In genomic region chr6:35470663-35471120, GRCh38 we compare ENCODE assay signal across 8 cellular contexts. TPM values are rescaled to one million over a fixed set of nuclear protein-coding genes. Genes with fewer than 3 reads are reported as not detected.
DNase-seq lines count a peak whose midpoint lies in the region; ATAC-seq and TF ChIP-seq lines count a peak whose summit lies in the region.

No MANE protein-coding gene starts in this region.

- H3K4me1 Mint-ChIP-seq in activated CD4-positive, alpha-beta T cell treated with anti-CD3 and anti-CD28 coated beads for 36 hours: peaks cover 44% of the 10 kb centered on the region

- POLR2A ChIA-PET in activated CD4-positive, alpha-beta T cell treated with anti-CD3 and anti-CD28 coated beads for 36 hours (lab: Charles Lee): interaction anchor here (0.6 to 3.1 kb wide), 8 partner anchors 27 to 985 kb away, joined by 3 to 11 read pairs (median 5); partner anchors contain the start of gene TEAD3

- no peaks in the 10 kb centered on the region for H3K27me3 Mint-ChIP-seq in activated CD4-positive, alpha-beta T cell treated with anti-CD3 and anti-CD28 coated beads for 36 hours

- TF ChIP-seq EP300 in esophagus muscularis mucosa (IDR thresholded peaks at IDR 0.05): no peak

- H3K4me3 ChIP-seq in SJSA1: peak overlapping the region; percentile 83; the same call in 1 of the 2 replicates
- H3K4me3 ChIP-seq in esophagus muscularis mucosa: no peak overlapping the region
- H3K4me3 ChIP-seq in skin epidermis: peak overlapping the region in 4 of 7 experiments; percentile 57 to 88 (median 82)

- peak overlapping the region; percentile 98 for H3K27ac Mint-ChIP-seq in activated CD4-positive, alpha-beta T cell treated with anti-CD3 and anti-CD28 coated beads for 36 hours

- TF ChIP-seq POLR2A in esophagus muscularis mucosa (IDR thresholded peaks at IDR 0.05; ENCODE audit: low read depth): no peak

- H3K9me3 ChIP-seq in SJSA1 (replicated peaks) (no peaks in the 10 kb centered on the region), esophagus muscularis mucosa (no peaks in the 10 kb centered on the region)

- H3K4me1 ChIP-seq in SJSA1 (replicated peaks) (peaks cover 34% of the 10 kb centered on the region), esophagus muscularis mucosa (peaks cover 15 to 68% (median 51%) of the 10 kb centered on the region in 4 donors)

- TF ChIP-seq CTCF in esophagus muscularis mucosa (IDR thresholded peaks at IDR 0.05): no peak

- CTCF ChIA-PET in activated CD4-positive, alpha-beta T cell treated with anti-CD3 and anti-CD28 coated beads for 36 hours (lab: Charles Lee): interaction anchor here (1.1 to 1.6 kb wide), 3 partner anchors 125 to 171 kb away, joined by 3 to 5 read pairs (median 3); no protein-coding TSS in a partner anchor

- peak overlapping the region; percentile 93 for H3K4me3 Mint-ChIP-seq in activated CD4-positive, alpha-beta T cell treated with anti-CD3 and anti-CD28 coated beads for 36 hours

- H3K27ac ChIP-seq in SJSA1 (no peak overlapping the region), esophagus muscularis mucosa (replicated peaks in 1 of 4) (peak overlapping the region; percentile 89 to 94 (median 91)), skin epidermis (peak overlapping the region in 9 of 21 experiments; percentile 11 to 97 (median 91))

- DNase-seq in activated CD4-positive, alpha-beta T cell treated with anti-CD3 and anti-CD28 coated beads for 36 hours: no peak
- DNase-seq in activated CD4-positive, alpha-beta T cell treated with anti-CD3 and anti-CD28 coated beads for 4 hours: no peak
- no peak for DNase-seq in SJSA1 (ENCODE audit: low read depth in 1 of 2, low spot score in 2 of 2)
- DNase-seq in esophagus muscularis mucosa (ENCODE audit: extremely low spot score): no peak
- no peak for DNase-seq in GDM1 (lab: John Stamatoyannopoulos, UW)
- DNase-seq in retina: no peak
- no peak for DNase-seq in NCI-H510A treated with DMSO at 0.1 percent for 48 hours (lab: John Stamatoyannopoulos, UW)

- H3K27me3 ChIP-seq in SJSA1 (replicated peaks) (no peaks in the 10 kb centered on the region), esophagus muscularis mucosa (no peaks in the 10 kb centered on the region)

- H3K36me3 ChIP-seq in SJSA1 (peaks cover 90% of the 10 kb centered on the region), esophagus muscularis mucosa (peaks cover 8 to 66% (median 60%) of the 10 kb centered on the region in 4 donors)

- no peaks in the 10 kb centered on the region for H3K9me3 Mint-ChIP-seq in activated CD4-positive, alpha-beta T cell treated with anti-CD3 and anti-CD28 coated beads for 36 hours (ENCODE audit: low read depth)

- peaks cover 60% of the 10 kb centered on the region for H3K36me3 Mint-ChIP-seq in activated CD4-positive, alpha-beta T cell treated with anti-CD3 and anti-CD28 coated beads for 36 hours (ENCODE audit: low read depth)

- ATAC-seq in activated CD4-positive, alpha-beta T cell treated with anti-CD3 and anti-CD28 coated beads for 36 hours: no peak

- intact Hi-C loops in activated CD4-positive, alpha-beta T cell treated with anti-CD3 and anti-CD28 coated beads for 36 hours (cut with DNase I, micrococcal nuclease): loop anchor here in 1 of 2 experiments (5.0 kb wide), 1 partner anchor 1233 kb away; the partner anchor contains the start of gene HMGA1
- intact Hi-C loops in esophagus muscularis mucosa (cut with DNase I): no loop called here

- 40% methylated on average over 2 of the region's 3 CpGs for WGBS in esophagus muscularis mucosa

RNA-seq across cellular contexts. Expression of gene RPL10A, which starts 2.5 kb away (rescaled TPM):
- total RNA-seq in activated CD4-positive, alpha-beta T cell treated with anti-CD3 and anti-CD28 coated beads for 36 hours: 1,000 to 10,000 TPM; 1,952 to 2,334 TPM
- 983 and 1,383 TPM in 2 replicates for total RNA-seq in SJSA1 (2014; rRNA removed; shearing (Covaris generic))
- total RNA-seq in esophagus muscularis mucosa: 1,000 to 10,000 TPM; 1,484 to 1,840 (median 1,566) TPM

RNA-seq across cellular contexts. Expression of gene FANCE, which starts 18.6 kb away (rescaled TPM):
- 10 to 100 TPM; 14.3 to 14.8 TPM for total RNA-seq in activated CD4-positive, alpha-beta T cell treated with anti-CD3 and anti-CD28 coated beads for 36 hours
- 16.3 and 20.2 TPM in 2 replicates for total RNA-seq in SJSA1 (2014; rRNA removed; shearing (Covaris generic))
- 1 to 10 TPM; 1.7 to 6.3 (median 5.0) TPM for total RNA-seq in esophagus muscularis mucosa

RNA-seq across cellular contexts. Expression of gene TEAD3, which starts 26.2 kb away (rescaled TPM):
- 1 to 10 TPM; 1.4 to 1.5 TPM for total RNA-seq in activated CD4-positive, alpha-beta T cell treated with anti-CD3 and anti-CD28 coated beads for 36 hours
- total RNA-seq in SJSA1 (2014; rRNA removed; shearing (Covaris generic)): 14.5 and 24.4 TPM in 2 replicates
- total RNA-seq in esophagus muscularis mucosa: 100 to 1,000 TPM in 1 of 4 donors, 10 to 100 TPM in 3; 71.4 to 123 (median 78.5) TPM

RNA-seq across cellular contexts. Expression of gene TULP1, which starts 42.0 kb away (rescaled TPM):
- not detected for total RNA-seq in activated CD4-positive, alpha-beta T cell treated with anti-CD3 and anti-CD28 coated beads for 36 hours
- not detected in 2 replicates for total RNA-seq in SJSA1 (2014; rRNA removed; shearing (Covaris generic))
- total RNA-seq in esophagus muscularis mucosa: 1 to 10 TPM in 1 of 4 donors, not detected in 3; 1.2 TPM

Comparison
In these comparisons a context has a peak if more than half of its experiments do, and no peak if none do; other contexts are left out.
1. H3K4me3 ChIP-seq: peak in SJSA1 (single experiment) and skin epidermis (4 of 7); none in esophagus muscularis mucosa (0 of 4).